In the genomic region with DNA sequence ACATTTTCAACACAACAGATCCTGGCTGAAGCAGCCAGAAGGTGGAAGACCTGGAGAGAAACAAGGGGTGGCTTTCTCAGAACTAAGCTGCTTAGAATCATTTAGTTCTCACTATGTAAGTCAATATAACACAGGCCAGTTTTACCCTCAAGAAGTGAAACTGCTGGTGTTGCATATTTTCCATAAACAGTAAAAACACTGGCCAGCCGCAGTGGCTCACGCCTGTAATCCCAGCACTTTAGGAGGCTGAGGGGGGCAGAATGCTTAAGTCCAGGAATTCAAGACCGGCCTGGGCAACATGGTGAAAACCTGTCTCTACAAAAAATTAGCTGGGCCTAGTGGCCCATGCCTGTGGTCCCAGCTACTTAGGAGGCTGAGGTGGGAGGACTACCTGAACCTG, we compare ENCODE assay signal across 13 cellular contexts. TPM values are rescaled to one million over a fixed set of nuclear protein-coding genes. Genes with fewer than 3 reads are reported as not detected.
DNase-seq lines count a peak whose midpoint lies in the region; ATAC-seq, FAIRE-seq and TF ChIP-seq lines count a peak whose summit lies in the region.
"Had no signal": no experiment of that assay in that cellular context is flagged by ENCODE, and none has a peak within 500 bp of the region (broad histone marks: within the 10 kb centered on the region; RNA-seq: fewer than 3 reads in every experiment).

No MANE protein-coding gene starts in this region.

- peaks cover 17% of the 10 kb centered on the region for H3K36me3 Mint-ChIP-seq in activated naive CD8-positive, alpha-beta T cell treated with anti-CD3 and anti-CD28 coated beads, Interleukin-2, amount 50 U/mL, for 24 hours (ENCODE audit: low read depth)

- no peak for TF ChIP-seq RAD21 in HepG2 (CRISPR knock-in tag; IDR thresholded peaks at IDR 0.05)

- no peak for FAIRE-seq in HepG2 (lab: Jason Lieb, UNC)

- TF ChIP-seq EP300 in HepG2 (IDR thresholded peaks at IDR 0.05; ENCODE audit: low read depth in 2 of 2, low read length in 2 of 2) (no peak), HepG2 (CRISPR knock-in tag; IDR thresholded peaks at IDR 0.05; ENCODE audit: borderline replicate concordance) (no peak)

- H3K27ac Mint-ChIP-seq in activated naive CD8-positive, alpha-beta T cell treated with anti-CD3 and anti-CD28 coated beads, Interleukin-2, amount 50 U/mL, for 24 hours: peak overlapping the region; percentile 25

- H3K4me3 ChIP-seq in HepG2 (replicated peaks in 1 of 3; ENCODE audit: insufficient read depth in 1 of 3, low read depth in 2 of 3, low read length in 3 of 3) (no peak overlapping the region), thyroid gland (replicated peaks in 1 of 3) (no peak overlapping the region)

- H2AFZ ChIP-seq in HepG2 (ENCODE audit: low read length): no peak overlapping the region

- no peak overlapping the region for H3K9ac ChIP-seq in HepG2 (ENCODE audit: insufficient read depth, low read depth, low read length)

- TF ChIP-seq POLR2A in HepG2 (IDR thresholded peaks at IDR 0.05; ENCODE audit: insufficient read depth in 1 of 2, low read depth in 2 of 2, low read length in 2 of 2) (no peak), thyroid gland (IDR thresholded peaks at IDR 0.05) (no peak)

- no peaks in the 10 kb centered on the region for H3K27me3 ChIP-seq in HepG2 (ENCODE audit: control insufficient read depth in 1 of 2, insufficient read depth in 2 of 2, low read length in 2 of 2)
- no peaks in the 10 kb centered on the region for H3K27me3 ChIP-seq in thyroid gland

- TF ChIP-seq CTCF in HepG2 (CRISPR knock-in tag; IDR thresholded peaks at IDR 0.05) (no peak), thyroid gland (IDR thresholded peaks at IDR 0.05) (no peak), GM13977 (IDR thresholded peaks at IDR 0.05; ENCODE audit: extremely low read depth, insufficient read depth, missing control alignments) (no peak)

- H3K4me2 ChIP-seq in HepG2 (ENCODE audit: low read depth, low read length): no peak overlapping the region

- POLR2A ChIA-PET in HepG2 (lab: Yijun Ruan, JAX): interaction anchor here (0.8 to 1.1 kb wide), 2 partner anchors 10 to 51 kb away, joined by 3 to 4 read pairs; no protein-coding TSS in a partner anchor

- ATAC-seq in HG03354 (IDR thresholded peaks at IDR 0.05; ENCODE audit: poor library complexity, severe bottlenecking, unreplicated experiment) (peak; percentile 43), HepG2 (no peak)
- peak; percentile 30 for ATAC-seq in activated naive CD8-positive, alpha-beta T cell treated with anti-CD3 and anti-CD28 coated beads, Interleukin-2, amount 50 U/mL, for 24 hours
- ATAC-seq: esophagus mucosa had no signal

- H3K36me3 ChIP-seq in HepG2 (replicated peaks in 1 of 2; ENCODE audit: control insufficient read depth in 1 of 2, insufficient read depth in 2 of 2, low read length in 2 of 2) (peaks cover 3 to 25% of the 10 kb centered on the region in 2 experiments; a peak in 4 of 5 replicates), thyroid gland (no peaks in the 10 kb centered on the region)

- no peaks in the 10 kb centered on the region for H4K20me1 ChIP-seq in HepG2 (ENCODE audit: insufficient read depth, low read length)

- H3K27me3 Mint-ChIP-seq in activated naive CD8-positive, alpha-beta T cell treated with anti-CD3 and anti-CD28 coated beads, Interleukin-2, amount 50 U/mL, for 24 hours: no peaks in the 10 kb centered on the region

- no peak overlapping the region for H3K4me3 Mint-ChIP-seq in activated naive CD8-positive, alpha-beta T cell treated with anti-CD3 and anti-CD28 coated beads, Interleukin-2, amount 50 U/mL, for 24 hours

- WGBS in HepG2 (ENCODE audit: low lambda C conversion rate): 93% methylated on average over 3 of the region's 3 CpGs
- WGBS in thyroid gland, 2 donors: 58 to 60% methylated on average over 3 of the region's 3 CpGs

- H3K79me2 ChIP-seq in HepG2 (ENCODE audit: insufficient read depth, low read length): peaks cover 11% of the 10 kb centered on the region

- no peak for DNase-seq in activated naive CD8-positive, alpha-beta T cell treated with anti-CD3 and anti-CD28 coated beads, Interleukin-2, amount 50 U/mL, for 24 hours
- DNase-seq in HepG2 (ENCODE audit: low spot score): no peak
- DNase-seq in thyroid gland: no peak
- DNase-seq in DMS79 treated with DMSO at 0.1 percent for 48 hours (lab: John Stamatoyannopoulos, UW): no peak
- DNase-seq in NCI-H69 (lab: John Stamatoyannopoulos, UW): no peak
- no peak for DNase-seq in GM13977 (ENCODE audit: low spot score)
- DNase-seq: activated CD8-positive, alpha-beta memory T cell treated with anti-CD3 and anti-CD28 coated beads for 24 hours; activated naive CD4-positive, alpha-beta T cell treated with Interleukin-2 at 50 U/mL for 16 hours; NCI-H510A; SHP77; stimulated activated CD4-positive, alpha-beta T cell treated with anti-CD3 and anti-CD28 coated beads, Interleukin-4, amount 100 ng/mL, for 4 hours had no signal

- H3K4me1 ChIP-seq in HepG2 (ENCODE audit: insufficient read depth, low read length) (peaks cover 24% of the 10 kb centered on the region), thyroid gland (peaks cover 14 to 31% of the 10 kb centered on the region in 2 donors)

- BruUV-seq in HepG2 (replicated peaks; lab: Mats Ljungman, UMichigan): no TSS peak

- H3K27ac ChIP-seq in HepG2 (ENCODE audit: extremely low read length, insufficient read depth, low read length) (no peak overlapping the region), thyroid gland (peak overlapping the region in 2 of 3 donors; percentile 56 to 74)

- no peaks in the 10 kb centered on the region for H3K9me3 ChIP-seq in HepG2 (ENCODE audit: low read length)
- H3K9me3 ChIP-seq in thyroid gland: no peaks in the 10 kb centered on the region

- in situ Hi-C loops in HepG2 (cut with HindIII; ENCODE audit: extremely low pct_ligation_motif_present, low pct_unique_long_range_greater_than_20kb) (no loop called here), GM13977 (cut with MboI; ENCODE audit: low pct_unique_long_range_greater_than_20kb, low sequenced_read_pairs, unreplicated experiment) (no loop called here)

- CTCF ChIA-PET in HepG2 (lab: Yijun Ruan, JAX; ENCODE audit: low intra/inter-chr PET ratio, low total read pairs): interaction anchor here (1.6 kb wide), 1 partner anchor 43 kb away, joined by 6 read pairs; no protein-coding TSS in a partner anchor

- peaks cover 24% of the 10 kb centered on the region for H3K4me1 Mint-ChIP-seq in activated naive CD8-positive, alpha-beta T cell treated with anti-CD3 and anti-CD28 coated beads, Interleukin-2, amount 50 U/mL, for 24 hours

- H3K9me3 Mint-ChIP-seq in activated naive CD8-positive, alpha-beta T cell treated with anti-CD3 and anti-CD28 coated beads, Interleukin-2, amount 50 U/mL, for 24 hours: no peaks in the 10 kb centered on the region

- intact Hi-C loops in HepG2 (cut with micrococcal nuclease; ENCODE audit: unreplicated experiment): no loop called here
- intact Hi-C loops in thyroid gland (cut with DNase I): no loop called here

RNA-seq across cellular contexts. Expression of a gene that starts 11.6 kb away (rescaled TPM):
- total RNA-seq in HepG2 (2016; rRNA removed; fragmentation: Illumina TruSeq; extraction: Trizol) (12.4 and 13.4 TPM in 2 replicates), thyroid gland (10 to 100 TPM; 18.0 to 43.0 (median 26.1) TPM)
- 10.3 and 12.4 TPM in 2 replicates for total RNA-seq in HepG2 (2016; cell fraction: cytosol; rRNA removed; fragmentation: Illumina TruSeq; extraction: Trizol; ENCODE audit: low read depth)
- 11.7 and 13.3 TPM in 2 replicates for total RNA-seq in HepG2 (2016; cell fraction: insoluble cytoplasmic fraction; rRNA removed; fragmentation: Illumina TruSeq; extraction: Trizol)
- total RNA-seq in HepG2 (2016; cell fraction: membrane; rRNA removed; fragmentation: Illumina TruSeq; extraction: Trizol): 17.4 and 19.2 TPM in 2 replicates
- total RNA-seq in HepG2 (2016; cell fraction: nucleus; rRNA removed; fragmentation: Illumina TruSeq; extraction: Trizol): 9.3 and 11.7 TPM in 2 replicates
- 22.8 and 25.1 TPM in 2 replicates for polyA plus RNA-seq in HepG2 (2011; rRNA removed)
- polyA plus RNA-seq in HepG2 (2011; cell fraction: cytosol; rRNA removed): 9.8 and 15.2 TPM in 2 replicates
- 35.1 and 44.2 TPM in 2 replicates for polyA plus RNA-seq in HepG2 (2011; cell fraction: nucleus; rRNA removed)
- 13.4 and 16.2 TPM in 2 replicates for polyA plus RNA-seq in HepG2 (2012)
- polyA plus RNA-seq in HepG2 (2016; cell fraction: cytosol; fragmentation: Illumina TruSeq; extraction: Trizol; ENCODE audit: low read depth): 8.3 and 10.5 TPM in 2 replicates
- 13.2 and 13.7 TPM in 2 replicates for polyA plus RNA-seq in HepG2 (2016; cell fraction: insoluble cytoplasmic fraction; fragmentation: Illumina TruSeq; extraction: Trizol; ENCODE audit: low read depth)
- 14.0 and 15.0 TPM in 2 replicates for polyA plus RNA-seq in HepG2 (2016; cell fraction: membrane; fragmentation: Illumina TruSeq; extraction: Trizol; ENCODE audit: low read depth)
- 18.7 and 22.3 TPM in 2 replicates for polyA plus RNA-seq in HepG2 (2016; cell fraction: nucleus; fragmentation: Illumina TruSeq; extraction: Trizol; ENCODE audit: insufficient read depth, low read depth)
- polyA minus RNA-seq in HepG2 (2011; rRNA and poly(A)+ RNA removed; ENCODE audit: low replicate concordance): 8.4 and 9.4 TPM in 2 replicates
- 7.5 and 8.7 TPM in 2 replicates for polyA minus RNA-seq in HepG2 (2011; cell fraction: cytosol; rRNA and poly(A)+ RNA removed)
- 19.6 and 26.2 TPM in 2 replicates for polyA minus RNA-seq in HepG2 (2011; cell fraction: nucleus; rRNA and poly(A)+ RNA removed)

RNA-seq across cellular contexts. Expression of a gene that starts 44.4 kb away (rescaled TPM):
- total RNA-seq in HepG2 (2016; rRNA removed; fragmentation: Illumina TruSeq; extraction: Trizol): 1,630 and 2,526 TPM in 2 replicates
- 453 and 456 TPM in 2 replicates for total RNA-seq in HepG2 (2016; cell fraction: cytosol; rRNA removed; fragmentation: Illumina TruSeq; extraction: Trizol; ENCODE audit: low read depth)
- total RNA-seq in HepG2 (2016; cell fraction: insoluble cytoplasmic fraction; rRNA removed; fragmentation: Illumina TruSeq; extraction: Trizol): 1,637 and 2,557 TPM in 2 replicates
- total RNA-seq in HepG2 (2016; cell fraction: membrane; rRNA removed; fragmentation: Illumina TruSeq; extraction: Trizol): 837 and 870 TPM in 2 replicates
- total RNA-seq in HepG2 (2016; cell fraction: nucleus; rRNA removed; fragmentation: Illumina TruSeq; extraction: Trizol): 527 and 560 TPM in 2 replicates
- 996 and 1,335 TPM in 2 replicates for polyA plus RNA-seq in HepG2 (2011; rRNA removed)
- 979 and 1,087 TPM in 2 replicates for polyA plus RNA-seq in HepG2 (2011; cell fraction: cytosol; rRNA removed)
- polyA plus RNA-seq in HepG2 (2011; cell fraction: nucleus; rRNA removed): 385 and 550 TPM in 2 replicates
- 1,088 and 1,104 TPM in 2 replicates for polyA plus RNA-seq in HepG2 (2012)
- 580 and 585 TPM in 2 replicates for polyA plus RNA-seq in HepG2 (2016; cell fraction: cytosol; fragmentation: Illumina TruSeq; extraction: Trizol; ENCODE audit: low read depth)
- 2,503 and 2,588 TPM in 2 replicates for polyA plus RNA-seq in HepG2 (2016; cell fraction: insoluble cytoplasmic fraction; fragmentation: Illumina TruSeq; extraction: Trizol; ENCODE audit: low read depth)
- 756 and 768 TPM in 2 replicates for polyA plus RNA-seq in HepG2 (2016; cell fraction: membrane; fragmentation: Illumina TruSeq; extraction: Trizol; ENCODE audit: low read depth)
- polyA plus RNA-seq in HepG2 (2016; cell fraction: nucleus; fragmentation: Illumina TruSeq; extraction: Trizol; ENCODE audit: insufficient read depth, low read depth): 908 and 932 TPM in 2 replicates
- polyA minus RNA-seq in HepG2 (2011; rRNA and poly(A)+ RNA removed; ENCODE audit: low replicate concordance): 405 and 954 TPM in 2 replicates
- polyA minus RNA-seq in HepG2 (2011; cell fraction: cytosol; rRNA and poly(A)+ RNA removed): 424 and 441 TPM in 2 replicates
- 138 and 202 TPM in 2 replicates for polyA minus RNA-seq in HepG2 (2011; cell fraction: nucleus; rRNA and poly(A)+ RNA removed)
- total RNA-seq in thyroid gland: 100 to 1,000 TPM; 123 to 169 (median 142) TPM
